ENCODE assay signal across 8 cellular contexts in the genomic region with DNA sequence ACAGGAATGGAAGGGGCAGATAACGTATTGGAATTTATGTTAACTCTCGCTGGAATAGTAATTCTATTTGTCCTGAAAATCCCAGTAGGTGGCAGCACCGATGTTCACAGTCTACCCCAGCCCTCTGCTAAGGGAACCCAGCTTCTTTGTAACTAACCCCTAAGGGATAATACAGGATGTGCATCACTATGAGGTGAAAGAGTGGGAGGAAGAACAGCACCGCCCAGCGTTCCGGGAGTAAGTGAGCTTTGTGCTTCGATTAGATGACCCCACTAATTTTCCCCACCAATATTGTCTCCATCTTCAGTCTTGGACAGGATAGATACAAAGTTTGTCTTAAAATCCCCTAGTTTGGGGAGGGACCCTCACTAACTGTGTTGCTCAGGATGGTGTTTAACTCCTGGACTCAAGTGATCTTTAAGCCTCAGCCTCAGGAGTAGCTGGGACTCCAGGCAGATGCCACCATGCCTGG. TPM values are rescaled to one million over a fixed set of nuclear protein-coding genes. Genes with fewer than 3 reads are reported as not detected.
DNase-seq lines count a peak whose midpoint lies in the region; ATAC-seq and TF ChIP-seq lines count a peak whose summit lies in the region.

No MANE protein-coding gene starts in this region.

- peak overlapping the region in 2 of 3 donors; percentile 33 to 83 for H3K27ac ChIP-seq in right lobe of liver

- TF ChIP-seq POLR2A in right lobe of liver (IDR thresholded peaks at IDR 0.05) = no peak

- intact Hi-C loops in right lobe of liver (cut with DNase I) = no loop called here

- ATAC-seq in GM18868 (IDR thresholded peaks at IDR 0.05; ENCODE audit: unreplicated experiment) = peak; percentile 85
- ATAC-seq in HG03103 (IDR thresholded peaks at IDR 0.05; ENCODE audit: low read depth, unreplicated experiment) = peak; percentile 78
- ATAC-seq in right lobe of liver = peak; percentile 58 to 92 (median 74)

- 0% methylated on average over 7 of the region's 7 CpGs for WGBS in right lobe of liver (ENCODE audit: insufficient coverage, low coverage, low lambda C conversion rate, missing lambda C conversion rate)

- TF ChIP-seq CTCF in right lobe of liver (IDR thresholded peaks at IDR 0.05) = peak; percentile 52 to 63 (median 60)

- peak overlapping the region; percentile 34 to 46 (median 44) for H3K4me3 ChIP-seq in right lobe of liver

- H3K27me3 ChIP-seq in right lobe of liver = no peaks in the 10 kb centered on the region

- peaks cover 0 to 14% (median 0%) of the 10 kb centered on the region in 4 donors for H3K36me3 ChIP-seq in right lobe of liver

- H3K9me3 ChIP-seq in right lobe of liver = no peaks in the 10 kb centered on the region

- no peaks in the 10 kb centered on the region for H3K4me1 ChIP-seq in right lobe of liver

- DNase-seq in AG08396 (ENCODE audit: low spot score) (peak; percentile 81), NCI-H345 (lab: John Stamatoyannopoulos, UW) (peak; percentile 80), dermis microvascular lymphatic vessel endothelial cell (ENCODE audit: low read depth in 2 of 2) (peak; percentile 92 to 94), right lobe of liver (peak in 1 of 3 donors; percentile 67)
- DNase-seq in activated CD4-positive, alpha-beta T cell treated with anti-CD3 and anti-CD28 coated beads for 24 hours (ENCODE audit: low read depth in 2 of 2) = peak; percentile 65 to 71
- DNase-seq in stimulated activated CD4-positive, alpha-beta T cell treated with anti-CD3 and anti-CD28 coated beads, Interleukin-2, amount 100 ng/mL, for 48 hours = peak; percentile 53 to 67

RNA-seq across cellular contexts. Expression of a gene that starts 2.7 kb away (rescaled TPM):
- 27.4 and 34.1 TPM in 2 replicates for total RNA-seq in dermis microvascular lymphatic vessel endothelial cell
- 10 to 100 TPM in 2 of 6 experiments, 1 to 10 TPM in 4; 6.6 to 53.5 (median 8.4) TPM for total RNA-seq in right lobe of liver
